Comparison of ENCODE assay signal across 28 cellular contexts in genomic region chr3:157329541-157329940, GRCh38.
A peak's percentile ranks its signal among the peaks of the same experiment; 100 is the strongest.
DNase-seq lines count a peak whose midpoint lies in the region; ATAC-seq and TF ChIP-seq lines count a peak whose summit lies in the region.
"Had no signal": no experiment of that assay in that cellular context is flagged by ENCODE, and none has a peak within 500 bp of the region (broad histone marks: within the 10 kb centered on the region; RNA-seq: fewer than 3 reads in every experiment).

No MANE protein-coding gene starts in this region.

- peak overlapping the region; percentile 65 for H3K27ac Mint-ChIP-seq in HFFc6
- peak overlapping the region in 2 of 3 experiments; percentile 61 to 77 for H3K27ac Mint-ChIP-seq in nephron
- H3K27ac Mint-ChIP-seq: activated CD4-positive, alpha-beta memory T cell treated with anti-CD3 and anti-CD28 coated beads, Interleukin-2, amount 10 ng/mL, durations not matched to agents 7 days and 5 days; nephron progenitor cell; stimulated activated naive CD8-positive, alpha-beta T cell treated with anti-CD3 and anti-CD28 coated beads, Interleukin-15, Interleukin-2, amounts not matched to agents 100 ng/mL and 50 ng/mL, for 24 hours had no signal

- DNase-seq in AG08395 (ENCODE audit: low spot score) (peak; percentile 34), HFFc6 (no peak), dedifferentiated amniotic fluid mesenchymal stem cell (ENCODE audit: extremely low spot score) (peak; percentile 55), NCI-H510A (lab: John Stamatoyannopoulos, UW) (no peak)
- DNase-seq: activated CD4-positive, alpha-beta memory T cell treated with anti-CD3 and anti-CD28 coated beads, Interleukin-2, amount 10 ng/mL, durations not matched to agents 7 days and 5 days; activated CD8-positive, alpha-beta memory T cell treated with anti-CD3 and anti-CD28 coated beads, Interleukin-2, amount 50 U/mL, for 4 hours; activated naive CD4-positive, alpha-beta T cell treated with Interleukin-2 at 50 U/mL for 16 hours; CD8-positive, alpha-beta memory T cell; DMS 273 treated with DMSO at 0.1 percent for 48 hours; esophagus squamous epithelium; left cardiac atrium; NCI-H1105 treated with DMSO at 0.1 percent for 48 hours; NCI-H187 treated with DMSO at 0.1 percent for 48 hours; NCI-H526 treated with DMSO at 0.1 percent for 48 hours; nephron progenitor cell; PC-3; spleen; stimulated activated CD4-positive, alpha-beta T cell treated with anti-CD3 and anti-CD28 coated beads, Interleukin-2, amount 100 ng/mL, for 24 hours; stimulated activated CD8-positive, alpha-beta memory T cell treated with anti-CD3 and anti-CD28 coated beads, Interleukin-4, amount 100 ng/mL, for 48 hours; T-helper 2 cell; uterus had no signal

- ATAC-seq in GM21515 (IDR thresholded peaks at IDR 0.05; ENCODE audit: unreplicated experiment) (no peak), HG03108 (IDR thresholded peaks at IDR 0.05; ENCODE audit: unreplicated experiment) (no peak), GM21576 (IDR thresholded peaks at IDR 0.05; ENCODE audit: unreplicated experiment) (no peak)
- ATAC-seq: A549, left cardiac atrium, PC-3, Right ventricle myocardium inferior had no signal

- TF ChIP-seq CTCF in HFFc6 (IDR thresholded peaks at IDR 0.05) (no peak), nephron (IDR thresholded peaks at IDR 0.05; ENCODE audit: unreplicated experiment in 3 of 3) (no peak)

- H3K4me1 Mint-ChIP-seq in HFFc6 (ENCODE audit: low read depth), result peaks cover 46% of the 10 kb centered on the region
- peaks cover 14% of the 10 kb centered on the region for H3K4me1 Mint-ChIP-seq in nephron
- H3K4me1 Mint-ChIP-seq: activated CD4-positive, alpha-beta memory T cell treated with anti-CD3 and anti-CD28 coated beads, Interleukin-2, amount 10 ng/mL, durations not matched to agents 7 days and 5 days had no signal

- no peaks in the 10 kb centered on the region for H3K27me3 Mint-ChIP-seq in HFFc6 (ENCODE audit: insufficient read depth)
- peaks cover 3% of the 10 kb centered on the region for H3K27me3 Mint-ChIP-seq in nephron (ENCODE audit: low read depth)
- H3K27me3 Mint-ChIP-seq: activated CD4-positive, alpha-beta memory T cell treated with anti-CD3 and anti-CD28 coated beads, Interleukin-2, amount 10 ng/mL, durations not matched to agents 7 days and 5 days; stimulated activated naive CD8-positive, alpha-beta T cell treated with anti-CD3 and anti-CD28 coated beads, Interleukin-15, Interleukin-2, amounts not matched to agents 100 ng/mL and 50 ng/mL, for 24 hours had no signal

- H3K9me3 Mint-ChIP-seq in HFFc6 (no peaks in the 10 kb centered on the region), nephron (peaks cover 10% of the 10 kb centered on the region)
- H3K9me3 Mint-ChIP-seq: activated CD4-positive, alpha-beta memory T cell treated with anti-CD3 and anti-CD28 coated beads, Interleukin-2, amount 10 ng/mL, durations not matched to agents 7 days and 5 days had no signal

- H3K36me3 Mint-ChIP-seq in HFFc6 (ENCODE audit: low read depth) (peaks cover 22% of the 10 kb centered on the region), nephron (ENCODE audit: low read depth) (no peaks in the 10 kb centered on the region)
- H3K36me3 Mint-ChIP-seq: CD8-positive, alpha-beta memory T cell had no signal

- H3K4me3 Mint-ChIP-seq in HFFc6, result peak overlapping the region; percentile 76
- no peak overlapping the region for H3K4me3 Mint-ChIP-seq in nephron
- H3K4me3 Mint-ChIP-seq: activated CD4-positive, alpha-beta memory T cell treated with anti-CD3 and anti-CD28 coated beads, Interleukin-2, amount 10 ng/mL, durations not matched to agents 7 days and 5 days; nephron progenitor cell; stimulated activated naive CD8-positive, alpha-beta T cell treated with anti-CD3 and anti-CD28 coated beads, Interleukin-15, Interleukin-2, amounts not matched to agents 100 ng/mL and 50 ng/mL, for 24 hours had no signal

Comparison
In these comparisons a context has a peak if more than half of its experiments do, and no peak if none do; other contexts are left out.
1. DNase-seq: peak in AG08395 (single experiment) and dedifferentiated amniotic fluid mesenchymal stem cell (single experiment); none in HFFc6 (single experiment) and NCI-H510A (single experiment).